Comparison of ENCODE assay signal across 7 cellular contexts in genomic region chr5:157870837-157871834, GRCh38. TPM values are rescaled to one million over a fixed set of nuclear protein-coding genes. Genes with fewer than 3 reads are reported as not detected.
A peak's percentile ranks its signal among the peaks of the same experiment; 100 is the strongest.
DNase-seq lines count a peak whose midpoint lies in the region; ATAC-seq lines count a peak whose summit lies in the region.

No MANE protein-coding gene starts in this region.

- no peaks in the 10 kb centered on the region for H3K79me1 ChIP-seq in mesenchymal stem cell (replicated peaks; ENCODE audit: low read length, poor library complexity, severe bottlenecking)

- no peak overlapping the region for H3K14ac ChIP-seq in mesenchymal stem cell (ENCODE audit: low read length in 2 of 2)

- H3K4me1 Mint-ChIP-seq in T-helper 2 cell treated with Interferon-gamma antibody and Interleukin-4, amounts not matched to agents 5 μg/mL and 100 μg/mL, for 36 hours (ENCODE audit: low read depth): peaks cover 3% of the 10 kb centered on the region

- no peak overlapping the region for H3K4me3 Mint-ChIP-seq in T-helper 2 cell treated with Interferon-gamma antibody and Interleukin-4, amounts not matched to agents 5 μg/mL and 100 μg/mL, for 36 hours

- H2BK12ac ChIP-seq in mesenchymal stem cell (ENCODE audit: low read length in 2 of 2): no peak overlapping the region

- H3K9ac ChIP-seq in mesenchymal stem cell (ENCODE audit: low read length): peak overlapping the region; percentile 31

- H3K36me3 ChIP-seq in mesenchymal stem cell (ENCODE audit: control insufficient read depth in 1 of 2, insufficient read depth in 2 of 2, low read depth in 1 of 2, low read length in 2 of 2): no peaks in the 10 kb centered on the region

- peaks cover 7% of the 10 kb centered on the region for H3K27me3 Mint-ChIP-seq in T-helper 2 cell treated with Interferon-gamma antibody and Interleukin-4, amounts not matched to agents 5 μg/mL and 100 μg/mL, for 36 hours (ENCODE audit: low read depth)

- no peak overlapping the region for H3K27ac Mint-ChIP-seq in T-helper 2 cell treated with Interferon-gamma antibody and Interleukin-4, amounts not matched to agents 5 μg/mL and 100 μg/mL, for 36 hours

- H3K27ac ChIP-seq in mesenchymal stem cell (ENCODE audit: low read length, poor library complexity, severe bottlenecking): no peak overlapping the region

- no peak overlapping the region for H3K4ac ChIP-seq in mesenchymal stem cell (ENCODE audit: low read depth in 1 of 2, low read length in 2 of 2)

- H3K9me3 Mint-ChIP-seq in T-helper 2 cell treated with Interferon-gamma antibody and Interleukin-4, amounts not matched to agents 5 μg/mL and 100 μg/mL, for 36 hours: no peaks in the 10 kb centered on the region

- no peak overlapping the region for H4K8ac ChIP-seq in mesenchymal stem cell (ENCODE audit: low read length)

- H2BK120ac ChIP-seq in mesenchymal stem cell (ENCODE audit: low read depth, low read length): no peak overlapping the region

- H2BK15ac ChIP-seq in mesenchymal stem cell (ENCODE audit: low read depth, poor library complexity, severe bottlenecking): no peak overlapping the region

- H3K36me3 Mint-ChIP-seq in T-helper 2 cell treated with Interferon-gamma antibody and Interleukin-4, amounts not matched to agents 5 μg/mL and 100 μg/mL, for 36 hours (ENCODE audit: low read depth): no peaks in the 10 kb centered on the region

- peak; percentile 31 for DNase-seq in EH (ENCODE audit: low read depth)
- peak; percentile 8 for DNase-seq in amniotic stem cell (lab: John Stamatoyannopoulos, UW)
- DNase-seq in mesenchymal stem cell: peak; percentile 71
- no peak for DNase-seq in T-helper 2 cell treated with Interferon-gamma antibody and Interleukin-4, amounts not matched to agents 5 μg/mL and 100 μg/mL, for 36 hours (ENCODE audit: low spot score)

- H2BK5ac ChIP-seq in mesenchymal stem cell (ENCODE audit: low read depth, low read length, poor library complexity, severe bottlenecking): no peak overlapping the region

- no peak overlapping the region for H2AFZ ChIP-seq in mesenchymal stem cell (ENCODE audit: low read depth, low read length)

- H3K4me2 ChIP-seq in mesenchymal stem cell (ENCODE audit: low read length, poor library complexity, severe bottlenecking): no peak overlapping the region

- peak overlapping the region; percentile 75 for H4K91ac ChIP-seq in mesenchymal stem cell (ENCODE audit: low read length)

- H3K4me1 ChIP-seq in mesenchymal stem cell (ENCODE audit: control insufficient read depth, insufficient read depth, low read depth, low read length): peaks cover 1% of the 10 kb centered on the region

- no peak overlapping the region for H3K18ac ChIP-seq in mesenchymal stem cell (ENCODE audit: low read depth in 1 of 2, low read length in 2 of 2)

- H3K27me3 ChIP-seq in mesenchymal stem cell (ENCODE audit: control insufficient read depth in 1 of 2, insufficient read depth in 1 of 2, low read length in 2 of 2): no peaks in the 10 kb centered on the region

- H3K23ac ChIP-seq in mesenchymal stem cell (ENCODE audit: low read length in 2 of 2): no peak overlapping the region

- WGBS in mesenchymal stem cell: 59% methylated on average over 6 of the region's 7 CpGs

- H3K4me3 ChIP-seq in mesenchymal stem cell (ENCODE audit: insufficient read depth in 1 of 2, low read depth in 1 of 2, low read length in 2 of 2): no peak overlapping the region

- H3K9me3 ChIP-seq in mesenchymal stem cell (ENCODE audit: control insufficient read depth, low read length): no peaks in the 10 kb centered on the region

- no peak overlapping the region for H2AK5ac ChIP-seq in mesenchymal stem cell (ENCODE audit: low read length, severe bottlenecking)

- ATAC-seq in HG02759 (IDR thresholded peaks at IDR 0.05; ENCODE audit: unreplicated experiment): peak; percentile 48
- no peak for ATAC-seq in HG03095 (IDR thresholded peaks at IDR 0.05; ENCODE audit: unreplicated experiment)
- no peak for ATAC-seq in HG03439 (IDR thresholded peaks at IDR 0.05; ENCODE audit: unreplicated experiment)

RNA-seq across cellular contexts. Expression of gene CLINT1, which starts 12.2 kb away (rescaled TPM):
- polyA plus RNA-seq in mesenchymal stem cell (2013, experiment 1 of 2): 61.1 TPM
- 61.0 TPM for polyA plus RNA-seq in mesenchymal stem cell (2013, experiment 2 of 2)
